In the genomic region with DNA sequence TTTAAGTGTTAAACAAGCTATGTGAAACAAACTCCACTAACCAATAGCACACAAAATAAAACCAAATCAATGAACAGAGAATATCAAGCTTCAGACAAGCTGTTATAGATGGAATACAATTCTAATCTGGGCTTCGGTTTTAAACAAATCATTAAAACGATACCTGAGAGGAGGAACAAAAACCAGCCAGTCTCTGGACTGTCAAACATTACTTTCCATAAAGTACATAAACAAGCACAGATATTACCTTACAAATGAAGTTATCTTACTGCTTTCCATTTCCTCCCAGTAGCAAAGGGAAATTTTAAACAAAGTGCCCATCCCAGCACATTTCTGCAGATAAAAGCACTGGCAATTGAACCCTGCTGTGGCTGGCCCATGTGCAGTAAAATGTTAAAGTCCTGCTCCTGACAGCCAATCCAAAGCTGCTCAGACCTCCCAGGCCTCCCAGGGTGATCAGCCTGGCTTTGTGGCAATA, we compare ENCODE assay signal across 1 cellular context.
TF ChIP-seq lines count a peak whose summit lies in the region.

No MANE protein-coding gene starts in this region.

TF ChIP-seq in GM12878, 131 proteins besides CTCF, POLR2A, EP300 and RAD21 (continued from another document):
- TF ChIP-seq WRNIP1 (IDR thresholded peaks at IDR 0.05; ENCODE audit: borderline replicate concordance, low read depth, low read length) = no peak
- TF ChIP-seq ASH2L (IDR thresholded peaks at IDR 0.05; ENCODE audit: borderline replicate concordance, low read depth) = no peak
- no peak for TF ChIP-seq POLR2AphosphoS2 (IDR thresholded peaks at IDR 0.05; ENCODE audit: low read depth, low read length)
- peak; percentile 70 for TF ChIP-seq CUX1 (IDR thresholded peaks at IDR 0.05; ENCODE audit: insufficient replicate concordance, low read depth, low read length)
- 0 out of 2 replicates have a peak, but pooled peaks have one; percentile 14 for TF ChIP-seq MTA2 (IDR thresholded peaks at IDR 0.05; ENCODE audit: low read depth)
- no peak for TF ChIP-seq CEBPB (IDR thresholded peaks at IDR 0.05; ENCODE audit: borderline replicate concordance in 1 of 2, low read depth in 2 of 2, low read length in 2 of 2)
